Comparison of ENCODE assay signal across 28 cellular contexts in genomic region chr2:108279468-108279867, GRCh38. TPM values are rescaled to one million over a fixed set of nuclear protein-coding genes. Genes with fewer than 3 reads are reported as not detected.
"Had no signal": no experiment of that assay in that cellular context is flagged by ENCODE, and none has a peak within 500 bp of the region (broad histone marks: within the 10 kb centered on the region; RNA-seq: fewer than 3 reads in every experiment).

No MANE protein-coding gene starts in this region.

- H3K27me3 ChIP-seq: SJSA1 had no signal

- H3K36me3 ChIP-seq: SJSA1 had no signal

- H3K36me3 Mint-ChIP-seq: T-cell had no signal

- H3K4me1 ChIP-seq: SJSA1 had no signal

- H3K4me3 ChIP-seq: SJSA1, SK-N-MC had no signal

- H3K27ac Mint-ChIP-seq: T-cell had no signal

- H3K27ac ChIP-seq: KMS-11, SJSA1, SK-N-MC had no signal

- DNase-seq: IMR-90, Kasumi-1, MM.1S, NCI-H1048, NCI-H1105, NCI-H1417, NCI-H146, NCI-H1694 treated with DMSO at 0.1 percent for 48 hours, NCI-H1930, NCI-H2081, NCI-H2107, NCI-H2227 treated with DMSO at 0.1 percent for 48 hours, NCI-H446, NCI-H510A, NCI-H524 treated with DMSO at 0.1 percent for 48 hours, NCI-H69, NCI-H774, Right ventricle myocardium superior, RPMI8226, SIG-M5, SW 1271, T-cell had no signal

- H3K4me1 Mint-ChIP-seq: T-cell had no signal

- H3K9ac ChIP-seq: KMS-11 had no signal

- H3K4me2 ChIP-seq: KMS-11 had no signal

- H3K9me3 ChIP-seq: SJSA1 had no signal

- FAIRE-seq: RCC 7860 had no signal

- H3K4me3 Mint-ChIP-seq: T-cell had no signal

- ATAC-seq: T-cell had no signal

RNA-seq across cellular contexts. Expression of gene SULT1C2, which starts 9.2 kb away (rescaled TPM):
- total RNA-seq: HT-29, IMR-90, SJSA1 had no signal

RNA-seq across cellular contexts. Expression of gene SULT1C3, which starts 39.7 kb away (rescaled TPM):
- total RNA-seq: IMR-90, M059J, Right ventricle myocardium superior, SJSA1, T-cell had no signal
- polyA plus RNA-seq: IMR-90 had no signal
